In genomic region chr1:160801836-160802580, GRCh38 we compare ENCODE assay signal across 1 cellular context.
TF ChIP-seq lines count a peak whose summit lies in the region.

No MANE protein-coding gene starts in this region.

TF ChIP-seq in IMR-90, 13 proteins besides CTCF, POLR2A, EP300 and RAD21:
- TF ChIP-seq ELK1 (IDR thresholded peaks at IDR 0.05; ENCODE audit: borderline replicate concordance, low read depth, low read length): no peak
- TF ChIP-seq RCOR1 (IDR thresholded peaks at IDR 0.05; ENCODE audit: insufficient replicate concordance, low read length): no peak
- no peak for TF ChIP-seq BHLHE40 (IDR thresholded peaks at IDR 0.05; ENCODE audit: low read depth, low read length)
- TF ChIP-seq FOS (IDR thresholded peaks at IDR 0.05; ENCODE audit: low read depth, low read length): no peak
- TF ChIP-seq USF2 (IDR thresholded peaks at IDR 0.05; ENCODE audit: low read depth, low read length): no peak
- no peak for TF ChIP-seq MAFK (IDR thresholded peaks at IDR 0.05; ENCODE audit: low read depth, low read length)
- no peak for TF ChIP-seq MAZ (IDR thresholded peaks at IDR 0.05; ENCODE audit: borderline replicate concordance, low read depth, low read length)
- no peak for TF ChIP-seq CHD1 (IDR thresholded peaks at IDR 0.05; ENCODE audit: low read depth, low read length)
- no peak for TF ChIP-seq NFE2L2 (IDR thresholded peaks at IDR 0.05; ENCODE audit: low read depth, low read length)
- no peak for TF ChIP-seq CEBPB (IDR thresholded peaks at IDR 0.05; ENCODE audit: low read depth, low read length)
- TF ChIP-seq SMC3 (IDR thresholded peaks at IDR 0.05; ENCODE audit: low read depth, low read length): no peak
- no peak for TF ChIP-seq RFX5 (IDR thresholded peaks at IDR 0.05; ENCODE audit: low read depth, low read length)
- TF ChIP-seq MXI1 (IDR thresholded peaks at IDR 0.05; ENCODE audit: borderline replicate concordance, low read depth, low read length): no peak
